ENCODE assay signal across 10 cellular contexts in genomic region chr6:142851601-142852000, GRCh38.
DNase-seq lines count a peak whose midpoint lies in the region; ATAC-seq lines count a peak whose summit lies in the region.
"Had no signal": no experiment of that assay in that cellular context is flagged by ENCODE, and none has a peak within 500 bp of the region (broad histone marks: within the 10 kb centered on the region; RNA-seq: fewer than 3 reads in every experiment).

No MANE protein-coding gene starts in this region.

- H3K9me3 Mint-ChIP-seq in activated CD4-positive, alpha-beta T cell treated with anti-CD3 and anti-CD28 coated beads, Interleukin-2, amount 10 ng/mL, durations not matched to agents 24 days and 14 days = no peaks in the 10 kb centered on the region
- peaks cover 0 to 2% of the 10 kb centered on the region in 2 donors for H3K9me3 Mint-ChIP-seq in stimulated activated naive B cell treated with anti-CD40 and anti-IgM and Interleukin-4, amounts not matched to agents 10 μg/mL and 1 μg/mL and 100 μg/mL, for 72 hours

- H3K27me3 Mint-ChIP-seq in activated CD4-positive, alpha-beta T cell treated with anti-CD3 and anti-CD28 coated beads, Interleukin-2, amount 10 ng/mL, durations not matched to agents 24 days and 14 days = no peaks in the 10 kb centered on the region
- H3K27me3 Mint-ChIP-seq in stimulated activated naive B cell treated with anti-CD40 and anti-IgM and Interleukin-4, amounts not matched to agents 10 μg/mL and 1 μg/mL and 100 μg/mL, for 72 hours = no peaks in the 10 kb centered on the region

- peaks cover 83% of the 10 kb centered on the region for H3K4me1 Mint-ChIP-seq in activated CD4-positive, alpha-beta T cell treated with anti-CD3 and anti-CD28 coated beads, Interleukin-2, amount 10 ng/mL, durations not matched to agents 24 days and 14 days
- H3K4me1 Mint-ChIP-seq in stimulated activated naive B cell treated with anti-CD40 and anti-IgM and Interleukin-4, amounts not matched to agents 10 μg/mL and 1 μg/mL and 100 μg/mL, for 72 hours = peaks cover 50 to 93% of the 10 kb centered on the region in 2 donors

- peaks cover 35% of the 10 kb centered on the region for H3K36me3 Mint-ChIP-seq in activated CD4-positive, alpha-beta T cell treated with anti-CD3 and anti-CD28 coated beads, Interleukin-2, amount 10 ng/mL, durations not matched to agents 24 days and 14 days (ENCODE audit: low read depth)
- peaks cover 3 to 15% of the 10 kb centered on the region in 2 donors for H3K36me3 Mint-ChIP-seq in stimulated activated naive B cell treated with anti-CD40 and anti-IgM and Interleukin-4, amounts not matched to agents 10 μg/mL and 1 μg/mL and 100 μg/mL, for 72 hours

- H3K4me3 Mint-ChIP-seq in activated CD4-positive, alpha-beta T cell treated with anti-CD3 and anti-CD28 coated beads, Interleukin-2, amount 10 ng/mL, durations not matched to agents 24 days and 14 days = peak overlapping the region; percentile 70
- no peak overlapping the region for H3K4me3 Mint-ChIP-seq in stimulated activated naive B cell treated with anti-CD40 and anti-IgM and Interleukin-4, amounts not matched to agents 10 μg/mL and 1 μg/mL and 100 μg/mL, for 72 hours

- peak overlapping the region; percentile 62 for H3K27ac ChIP-seq in epithelial cell of prostate
- H3K27ac ChIP-seq: KMS-11 had no signal

- H3K27ac Mint-ChIP-seq in activated CD4-positive, alpha-beta T cell treated with anti-CD3 and anti-CD28 coated beads, Interleukin-2, amount 10 ng/mL, durations not matched to agents 24 days and 14 days = peak overlapping the region; percentile 87
- peak overlapping the region; percentile 37 for H3K27ac Mint-ChIP-seq in stimulated activated naive B cell treated with anti-CD40 and anti-IgM and Interleukin-4, amounts not matched to agents 10 μg/mL and 1 μg/mL and 100 μg/mL, for 72 hours

- intact Hi-C loops in activated CD4-positive, alpha-beta T cell treated with anti-CD3 and anti-CD28 coated beads, Interleukin-2, amount 10 ng/mL, durations not matched to agents 24 days and 14 days (cut with micrococcal nuclease) = loop anchor here (1.0 to 2.0 kb wide), 7 partner anchors 8 to 283 kb away; partner anchors contain the start of gene HIVEP2

- peak; percentile 54 for DNase-seq in activated CD4-positive, alpha-beta T cell treated with anti-CD3 and anti-CD28 coated beads, Interleukin-2, amount 10 ng/mL, durations not matched to agents 24 days and 14 days
- DNase-seq in activated CD4-positive, alpha-beta T cell treated with anti-CD3 and anti-CD28 coated beads, Interleukin-2, amount 50 U/mL, for 1 hour = no peak
- DNase-seq in RKO (ENCODE audit: low spot score) = peak; percentile 28
- DNase-seq in epithelial cell of prostate (ENCODE audit: low read depth, low spot score) = no peak
- DNase-seq in stimulated activated naive B cell treated with anti-CD40 and anti-IgM and Interleukin-4, amounts not matched to agents 10 μg/mL and 1 μg/mL and 100 μg/mL, for 72 hours = no peak
- DNase-seq: activated CD8-positive, alpha-beta memory T cell treated with anti-CD3 and anti-CD28 coated beads, Interleukin-2, amount 50 U/mL, for 48 hours had no signal

- ATAC-seq in stimulated activated naive B cell treated with anti-CD40 and anti-IgM and Interleukin-4, amounts not matched to agents 10 μg/mL and 1 μg/mL and 100 μg/mL, for 72 hours (replicated peaks) = no peak
- ATAC-seq in HG02870 (IDR thresholded peaks at IDR 0.05; ENCODE audit: unreplicated experiment) = no peak
- ATAC-seq in GM21390 (IDR thresholded peaks at IDR 0.05; ENCODE audit: unreplicated experiment) = no peak
- ATAC-seq in GM18519 (IDR thresholded peaks at IDR 0.05; ENCODE audit: low FRiP score, unreplicated experiment) = no peak

Comparison
In these comparisons a context has a peak if more than half of its experiments do, and no peak if none do; other contexts are left out.
1. DNase-seq: peak in activated CD4-positive, alpha-beta T cell treated with anti-CD3 and anti-CD28 coated beads, Interleukin-2, amount 10 ng/mL, durations not matched to agents 24 days and 14 days (single experiment) and RKO (single experiment); none in activated CD4-positive, alpha-beta T cell treated with anti-CD3 and anti-CD28 coated beads, Interleukin-2, amount 50 U/mL, for 1 hour (single experiment), epithelial cell of prostate (single experiment) and stimulated activated naive B cell treated with anti-CD40 and anti-IgM and Interleukin-4, amounts not matched to agents 10 μg/mL and 1 μg/mL and 100 μg/mL, for 72 hours (single experiment).